ENCODE assay signal across 12 cellular contexts in the genomic region with DNA sequence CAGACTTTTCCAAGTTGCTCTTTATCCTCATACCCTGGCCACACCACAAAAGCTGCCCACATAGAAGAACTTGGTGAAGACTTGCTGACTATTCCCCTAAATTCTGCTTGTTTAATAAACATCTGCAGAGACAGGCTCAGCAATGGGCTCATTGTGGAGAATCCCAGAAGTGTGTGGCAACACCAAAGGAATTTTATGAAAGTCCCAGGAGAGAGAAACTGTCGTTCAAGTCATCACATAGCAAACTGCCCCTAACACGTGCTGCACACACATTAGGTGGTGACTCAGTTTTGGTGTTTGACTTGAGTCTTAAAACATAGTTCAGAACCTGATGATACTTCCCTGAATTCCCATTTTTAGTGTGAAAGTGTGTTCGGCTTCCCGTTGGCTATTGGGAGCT. TPM values are rescaled to one million over a fixed set of nuclear protein-coding genes. Genes with fewer than 3 reads are reported as not detected.
A peak's percentile ranks its signal among the peaks of the same experiment; 100 is the strongest.
DNase-seq lines count a peak whose midpoint lies in the region; TF ChIP-seq lines count a peak whose summit lies in the region.
"Had no signal": no experiment of that assay in that cellular context is flagged by ENCODE, and none has a peak within 500 bp of the region (broad histone marks: within the 10 kb centered on the region; RNA-seq: fewer than 3 reads in every experiment).

No MANE protein-coding gene starts in this region.

- H3K4me2 ChIP-seq in Karpas-422 (ENCODE audit: low read depth, low read length, poor library complexity, severe bottlenecking): peak overlapping the region; percentile 56

- no peaks in the 10 kb centered on the region for H3K9me2 ChIP-seq in Karpas-422 (replicated peaks; ENCODE audit: insufficient read depth, low read length)

- H3K9me3 ChIP-seq in Karpas-422 (ENCODE audit: low read length) (no peaks in the 10 kb centered on the region), stomach (no peaks in the 10 kb centered on the region)
- H3K9me3 ChIP-seq: ovary, SJSA1 had no signal

- no peak for TF ChIP-seq CTCF in GM12865 (IDR thresholded peaks at IDR 0.05; ENCODE audit: insufficient read depth, low read depth, low read length, missing control alignments)
- TF ChIP-seq CTCF in stomach (IDR thresholded peaks at IDR 0.05): no peak

- H3K36me3 ChIP-seq in Karpas-422 (ENCODE audit: insufficient read depth, low read length) (no peaks in the 10 kb centered on the region), stomach (no peaks in the 10 kb centered on the region)
- H3K36me3 ChIP-seq: ovary, SJSA1 had no signal

- intact Hi-C loops in stomach (cut with DNase I; ENCODE audit: low total_unique reads): no loop called here

- no peaks in the 10 kb centered on the region for H3K79me2 ChIP-seq in Karpas-422 (ENCODE audit: low read length)

- H3K4me3 ChIP-seq in GM12865 (ENCODE audit: low read depth, low read length) (0 out of 2 replicates have a peak overlapping the region, but pooled peaks have one; percentile 68), Karpas-422 (ENCODE audit: low read length) (no peak overlapping the region), stomach (peak overlapping the region in 1 of 4 donors; percentile 27)
- H3K4me3 ChIP-seq: SJSA1 had no signal

- H3K9ac ChIP-seq in Karpas-422 (ENCODE audit: low read length): no peak overlapping the region

- no peaks in the 10 kb centered on the region for H4K20me1 ChIP-seq in Karpas-422 (ENCODE audit: insufficient read depth, low read depth, low read length)

- H3K27me3 ChIP-seq in Karpas-422 (ENCODE audit: low read length) (no peaks in the 10 kb centered on the region), stomach (peaks cover 0 to 31% (median 12%) of the 10 kb centered on the region in 3 donors)
- H3K27me3 ChIP-seq: ovary, SJSA1 had no signal

- DNase-seq in GM12865 (ENCODE audit: low read depth): no peak
- no peak for DNase-seq in Karpas-422
- DNase-seq in fibroblast of gingiva (ENCODE audit: low read depth): peak; percentile 78
- DNase-seq in stomach: no peak
- DNase-seq in DMS79 (lab: John Stamatoyannopoulos, UW): no peak
- DNase-seq in NCI-H226: no peak
- DNase-seq in NCI-H774 (lab: John Stamatoyannopoulos, UW): no peak
- DNase-seq: activated CD8-positive, alpha-beta memory T cell treated with anti-CD3 and anti-CD28 coated beads, Interleukin-2, amount 50 U/mL, for 4 hours; CD4-positive, alpha-beta T cell; NCI-H2081 had no signal

- TF ChIP-seq POLR2A in stomach (IDR thresholded peaks at IDR 0.05): no peak

- H2AFZ ChIP-seq in Karpas-422 (ENCODE audit: low read length): peak overlapping the region; percentile 60; the same call in 1 of the 2 replicates

- 78 to 85% (median 83%) methylated on average over 4 of the region's 4 CpGs for WGBS in stomach, 5 donors

- no peak for TF ChIP-seq EP300 in stomach (IDR thresholded peaks at IDR 0.05)

- H3K27ac ChIP-seq in Karpas-422 (ENCODE audit: low read length): no peak overlapping the region
- peak overlapping the region in 4 of 5 donors; percentile 6 to 77 (median 68) for H3K27ac ChIP-seq in stomach
- H3K27ac ChIP-seq: SJSA1 had no signal

- H3K4me1 ChIP-seq in Karpas-422 (ENCODE audit: low read length) (peaks cover 11% of the 10 kb centered on the region), stomach (peaks cover 0 to 13% (median 4%) of the 10 kb centered on the region in 4 donors)
- H3K4me1 ChIP-seq: SJSA1 had no signal

RNA-seq across cellular contexts. Expression of a gene that starts 38.6 kb away (rescaled TPM):
- not detected in 2 replicates for total RNA-seq in Karpas-422 (2014; rRNA removed; shearing (Covaris generic); ENCODE audit: low replicate concordance)
- 100 to 1,000 TPM in 2 of 5 donors, 10 to 100 TPM in 2, 1 to 10 TPM in 1; 7.5 to 141 (median 42.7) TPM for total RNA-seq in stomach
- 10 to 100 TPM; 13.7 to 27.3 (median 19.9) TPM for polyA plus RNA-seq in stomach
